Comparison of ENCODE assay signal across 13 cellular contexts in genomic region chr1:201275266-201275666, GRCh38. TPM values are rescaled to one million over a fixed set of nuclear protein-coding genes. Genes with fewer than 3 reads are reported as not detected.
DNase-seq lines count a peak whose midpoint lies in the region; ATAC-seq and TF ChIP-seq lines count a peak whose summit lies in the region.
"Had no signal": no experiment of that assay in that cellular context is flagged by ENCODE, and none has a peak within 500 bp of the region (broad histone marks: within the 10 kb centered on the region; RNA-seq: fewer than 3 reads in every experiment).

No MANE protein-coding gene starts in this region.

- no peak overlapping the region for H3K4me3 Mint-ChIP-seq in stimulated activated naive CD8-positive, alpha-beta T cell treated with anti-CD3 and anti-CD28 coated beads, Interleukin-15, amount 100 ng/mL, for 72 hours
- H3K4me3 Mint-ChIP-seq in WTC11 (no peak overlapping the region), T-cell (no peak overlapping the region)
- H3K4me3 Mint-ChIP-seq in CD8-positive, alpha-beta T cell: no peak overlapping the region

- CTCF ChIA-PET in WTC11 (lab: Charles Lee) (interaction anchor here (1.3 to 1.9 kb wide), 3 partner anchors 8 to 72 kb away, joined by 4 to 10 read pairs (median 4); no protein-coding TSS in a partner anchor), T-cell (lab: Charles Lee) (no interaction called here)
- CTCF ChIA-PET in CD8-positive, alpha-beta T cell (lab: Charles Lee): no interaction called here

- H3K9me3 ChIP-seq in right cardiac atrium (ENCODE audit: control insufficient read depth, low read length): no peaks in the 10 kb centered on the region
- H3K9me3 ChIP-seq in CD8-positive, alpha-beta T cell (ENCODE audit: low read length): no peaks in the 10 kb centered on the region
- H3K9me3 ChIP-seq: uterus had no signal

- peak; percentile 53 for ATAC-seq in stimulated activated naive CD8-positive, alpha-beta T cell treated with anti-CD3 and anti-CD28 coated beads, Interleukin-15, Interleukin-2, amounts not matched to agents 100 U/mL and 50 U/mL, for 24 hours
- ATAC-seq in stimulated activated naive CD8-positive, alpha-beta T cell treated with anti-CD3 and anti-CD28 coated beads, Interleukin-15, amount 100 ng/mL, for 72 hours: no peak
- ATAC-seq in WTC11 (peak; percentile 32; the same call in 1 of the 2 replicates), right cardiac atrium (peak; percentile 77 to 95), T-cell (replicated peaks in 1 of 4) (no peak)
- ATAC-seq in CD8-positive, alpha-beta T cell: no peak
- ATAC-seq: activated naive CD4-positive, alpha-beta T cell treated with anti-CD3 and anti-CD28 coated beads, Interleukin-2, amount 50 U/mL, for 72 hours had no signal

- peaks cover 24% of the 10 kb centered on the region for H3K27me3 Mint-ChIP-seq in stimulated activated naive CD8-positive, alpha-beta T cell treated with anti-CD3 and anti-CD28 coated beads, Interleukin-15, amount 100 ng/mL, for 72 hours
- no peaks in the 10 kb centered on the region; the same call in 1 of the 2 replicates for H3K27me3 Mint-ChIP-seq in WTC11 (ENCODE audit: low read depth)
- H3K27me3 Mint-ChIP-seq in CD8-positive, alpha-beta T cell (ENCODE audit: low read depth): peaks cover 6% of the 10 kb centered on the region
- H3K27me3 Mint-ChIP-seq in T-cell: peaks cover 7 to 15% of the 10 kb centered on the region in 2 donors

- POLR2A ChIA-PET in WTC11 (lab: Charles Lee): no interaction called here
- POLR2A ChIA-PET in CD8-positive, alpha-beta T cell (lab: Charles Lee): no interaction called here
- POLR2A ChIA-PET in T-cell (lab: Charles Lee): no interaction called here

- intact Hi-C loops in right cardiac atrium (cut with DNase I): no loop called here
- intact Hi-C loops in CD8-positive, alpha-beta T cell (cut with DNase I, micrococcal nuclease): no loop called here

- H3K27ac ChIP-seq in right cardiac atrium (ENCODE audit: low read length): peak overlapping the region; percentile 9
- no peak overlapping the region for H3K27ac ChIP-seq in CD8-positive, alpha-beta T cell (ENCODE audit: low read depth, low read length)
- H3K27ac ChIP-seq: C4-2B, uterus had no signal

- no peak overlapping the region for H3K4me3 ChIP-seq in right cardiac atrium (ENCODE audit: low read length)
- H3K4me3 ChIP-seq in CD8-positive, alpha-beta T cell (ENCODE audit: low read depth, low read length): no peak overlapping the region
- H3K4me3 ChIP-seq: uterus had no signal

- H3K4me1 ChIP-seq in right cardiac atrium (ENCODE audit: control insufficient read depth, insufficient read depth, low read length): no peaks in the 10 kb centered on the region
- no peaks in the 10 kb centered on the region for H3K4me1 ChIP-seq in CD8-positive, alpha-beta T cell (ENCODE audit: insufficient read depth, low read length)
- H3K4me1 ChIP-seq: uterus had no signal

- no peak overlapping the region for H3K27ac Mint-ChIP-seq in stimulated activated naive CD8-positive, alpha-beta T cell treated with anti-CD3 and anti-CD28 coated beads, Interleukin-15, amount 100 ng/mL, for 72 hours
- H3K27ac Mint-ChIP-seq in WTC11: no peak overlapping the region
- no peak overlapping the region for H3K27ac Mint-ChIP-seq in CD8-positive, alpha-beta T cell
- H3K27ac Mint-ChIP-seq in T-cell: no peak overlapping the region
- H3K27ac Mint-ChIP-seq: activated naive CD4-positive, alpha-beta T cell treated with anti-CD3 and anti-CD28 coated beads, Interleukin-2, amount 50 U/mL, for 72 hours had no signal

- H3K36me3 Mint-ChIP-seq in WTC11: no peaks in the 10 kb centered on the region
- no peaks in the 10 kb centered on the region for H3K36me3 Mint-ChIP-seq in CD8-positive, alpha-beta T cell
- no peaks in the 10 kb centered on the region for H3K36me3 Mint-ChIP-seq in T-cell
- H3K36me3 Mint-ChIP-seq: activated naive CD4-positive, alpha-beta T cell treated with anti-CD3 and anti-CD28 coated beads, Interleukin-2, amount 50 U/mL, for 72 hours had no signal

- no peaks in the 10 kb centered on the region for H3K36me3 ChIP-seq in CD8-positive, alpha-beta T cell (ENCODE audit: insufficient read depth, low read length)
- H3K36me3 ChIP-seq: uterus had no signal

- TF ChIP-seq CTCF in WTC11 (IDR thresholded peaks at IDR 0.05): no peak
- TF ChIP-seq CTCF in CD8-positive, alpha-beta T cell (IDR thresholded peaks at IDR 0.05): no peak

- no peaks in the 10 kb centered on the region for H3K9me3 Mint-ChIP-seq in stimulated activated naive CD8-positive, alpha-beta T cell treated with anti-CD3 and anti-CD28 coated beads, Interleukin-15, amount 100 ng/mL, for 72 hours
- H3K9me3 Mint-ChIP-seq in WTC11 (no peaks in the 10 kb centered on the region), T-cell (no peaks in the 10 kb centered on the region)
- H3K9me3 Mint-ChIP-seq in CD8-positive, alpha-beta T cell: no peaks in the 10 kb centered on the region
- H3K9me3 Mint-ChIP-seq: activated naive CD4-positive, alpha-beta T cell treated with anti-CD3 and anti-CD28 coated beads, Interleukin-2, amount 50 U/mL, for 72 hours had no signal

- 60% methylated on average over 14 of the region's 14 CpGs for WGBS in right cardiac atrium

- H3K4me1 Mint-ChIP-seq in stimulated activated naive CD8-positive, alpha-beta T cell treated with anti-CD3 and anti-CD28 coated beads, Interleukin-15, amount 100 ng/mL, for 72 hours: no peaks in the 10 kb centered on the region
- H3K4me1 Mint-ChIP-seq in WTC11 (peaks cover 4% of the 10 kb centered on the region; the same call in 1 of the 2 replicates), T-cell (no peaks in the 10 kb centered on the region)
- H3K4me1 Mint-ChIP-seq in CD8-positive, alpha-beta T cell (ENCODE audit: low read depth): no peaks in the 10 kb centered on the region

- no peaks in the 10 kb centered on the region for H3K27me3 ChIP-seq in right cardiac atrium (ENCODE audit: control insufficient read depth, insufficient read depth)
- no peaks in the 10 kb centered on the region for H3K27me3 ChIP-seq in CD8-positive, alpha-beta T cell (ENCODE audit: insufficient read depth, low read length)
- H3K27me3 ChIP-seq: uterus had no signal

- DNase-seq in stimulated activated naive CD8-positive, alpha-beta T cell treated with anti-CD3 and anti-CD28 coated beads, Interleukin-15, Interleukin-2, amounts not matched to agents 100 U/mL and 50 U/mL, for 24 hours: no peak
- DNase-seq in stimulated activated naive CD8-positive, alpha-beta T cell treated with anti-CD3 and anti-CD28 coated beads, Interleukin-15, amount 100 ng/mL, for 72 hours: no peak
- no peak for DNase-seq in WTC11 (ENCODE audit: low spot score)
- DNase-seq in right cardiac atrium: peak; percentile 75 to 86 (median 81)
- DNase-seq in CD8-positive, alpha-beta T cell: no peak
- DNase-seq in activated CD4-positive, alpha-beta T cell treated with anti-CD3 and anti-CD28 coated beads for 4 hours: no peak
- DNase-seq in cortex of kidney (lab: John Stamatoyannopoulos, UW): no peak
- DNase-seq in T-cell: no peak
- DNase-seq: stimulated activated CD4-positive, alpha-beta T cell treated with anti-CD3 and anti-CD28 coated beads, Interleukin-15, amount 100 ng/mL, for 24 hours; SW 1271; uterus had no signal

TF ChIP-seq in WTC11, 78 proteins besides CTCF, POLR2A, EP300 and RAD21 (continues in another document):
- no peak for TF ChIP-seq CDX4 (CRISPR knock-in tag; IDR thresholded peaks at IDR 0.05; ENCODE audit: borderline replicate concordance)
- TF ChIP-seq ZNF671 (CRISPR knock-in tag; IDR thresholded peaks at IDR 0.05): no peak
- TF ChIP-seq GABPB1 (CRISPR knock-in tag; IDR thresholded peaks at IDR 0.05): no peak
- TF ChIP-seq ZNF219 (CRISPR knock-in tag; IDR thresholded peaks at IDR 0.05; ENCODE audit: borderline replicate concordance): no peak
- TF ChIP-seq NFE2L1 (CRISPR knock-in tag; IDR thresholded peaks at IDR 0.05): no peak
- no peak for TF ChIP-seq RORB (CRISPR knock-in tag; IDR thresholded peaks at IDR 0.05)
- no peak for TF ChIP-seq IRF1 (CRISPR knock-in tag; IDR thresholded peaks at IDR 0.05)
- TF ChIP-seq TCF7 (CRISPR knock-in tag; IDR thresholded peaks at IDR 0.05; ENCODE audit: low read depth): no peak
- TF ChIP-seq PREB (CRISPR knock-in tag; IDR thresholded peaks at IDR 0.05; ENCODE audit: borderline replicate concordance): no peak
- no peak for TF ChIP-seq ZMAT4 (CRISPR knock-in tag; IDR thresholded peaks at IDR 0.05)
- TF ChIP-seq JUN (CRISPR knock-in tag; IDR thresholded peaks at IDR 0.05): no peak

RNA-seq across cellular contexts. Expression of gene PKP1, which starts 8.0 kb away (rescaled TPM):
- total RNA-seq in WTC11 (2021): 0.18 to 0.41 TPM (median 0.24 TPM) in 3 replicates
- total RNA-seq in right cardiac atrium: under 1 TPM in 2 of 4 donors, not detected in 2; 0.03 to 0.22 TPM
- 0.02 TPM for polyA plus RNA-seq in right cardiac atrium
- total RNA-seq in CD8-positive, alpha-beta T cell: not detected
- under 1 TPM in 3 of 5 donors, not detected in 2; 0.03 to 0.06 (median 0.06) TPM for total RNA-seq in T-cell
- total RNA-seq: activated naive CD4-positive, alpha-beta T cell treated with anti-CD3 and anti-CD28 coated beads, Interleukin-2, amount 50 U/mL, for 72 hours had no signal

Comparison
In these comparisons a context has a peak if more than half of its experiments do, and no peak if none do; other contexts are left out.
1. ATAC-seq: peak in stimulated activated naive CD8-positive, alpha-beta T cell treated with anti-CD3 and anti-CD28 coated beads, Interleukin-15, Interleukin-2, amounts not matched to agents 100 U/mL and 50 U/mL, for 24 hours (single experiment), WTC11 (single experiment) and right cardiac atrium (2 of 2); none in stimulated activated naive CD8-positive, alpha-beta T cell treated with anti-CD3 and anti-CD28 coated beads, Interleukin-15, amount 100 ng/mL, for 72 hours (single experiment), CD8-positive, alpha-beta T cell (single experiment) and T-cell (0 of 4).
2. DNase-seq: peak in right cardiac atrium (3 of 3); none in stimulated activated naive CD8-positive, alpha-beta T cell treated with anti-CD3 and anti-CD28 coated beads, Interleukin-15, Interleukin-2, amounts not matched to agents 100 U/mL and 50 U/mL, for 24 hours (single experiment), stimulated activated naive CD8-positive, alpha-beta T cell treated with anti-CD3 and anti-CD28 coated beads, Interleukin-15, amount 100 ng/mL, for 72 hours (0 of 2), WTC11 (single experiment), CD8-positive, alpha-beta T cell (0 of 7), activated CD4-positive, alpha-beta T cell treated with anti-CD3 and anti-CD28 coated beads for 4 hours (0 of 2), cortex of kidney (single experiment) and T-cell (0 of 34).